In genomic region chr9:2019723-2020122, GRCh38 we compare ENCODE assay signal across 15 cellular contexts. TPM values are rescaled to one million over a fixed set of nuclear protein-coding genes. Genes with fewer than 3 reads are reported as not detected.
DNase-seq lines count a peak whose midpoint lies in the region; ATAC-seq and TF ChIP-seq lines count a peak whose summit lies in the region.
"Had no signal": no experiment of that assay in that cellular context is flagged by ENCODE, and none has a peak within 500 bp of the region (broad histone marks: within the 10 kb centered on the region; RNA-seq: fewer than 3 reads in every experiment).

No MANE protein-coding gene starts in this region.

- H3K27ac ChIP-seq in right atrium auricular region (peak overlapping the region; percentile 95 to 99), vagina (peak overlapping the region; percentile 98)

- POLR2A ChIA-PET in activated CD4-positive, alpha-beta memory T cell treated with anti-CD3 and anti-CD28 coated beads, Interleukin-2, amount 10 ng/mL, durations not matched to agents 7 days and 5 days (lab: Charles Lee): interaction anchor here (1.9 kb wide), 1 partner anchor 34 kb away, joined by 8 read pairs; no protein-coding TSS in a partner anchor
- POLR2A ChIA-PET in naive thymus-derived CD8-positive, alpha-beta T cell (lab: Charles Lee): interaction anchor here (6.0 kb wide), 1 partner anchor 34 kb away, joined by 71 read pairs; no protein-coding TSS in a partner anchor
- POLR2A ChIA-PET in Caco-2 (lab: Charles Lee): no interaction called here

- no peak for ATAC-seq in naive thymus-derived CD8-positive, alpha-beta T cell
- no peak for ATAC-seq in HG03159 (IDR thresholded peaks at IDR 0.05; ENCODE audit: unreplicated experiment)

- intact Hi-C loops in cardiac septum (cut with DNase I): loop anchor here (5.0 to 10.0 kb wide), 2 partner anchors 38 to 825 kb away; partner anchors contain the start of gene PUM3
- intact Hi-C loops in vagina (cut with DNase I): no loop called here
- intact Hi-C loops in Caco-2 (cut with micrococcal nuclease; ENCODE audit: unreplicated experiment): loop anchor here (10.0 kb wide), 1 partner anchor 95 kb away; no protein-coding TSS in a partner anchor

- no peaks in the 10 kb centered on the region for H3K27me3 Mint-ChIP-seq in activated CD4-positive, alpha-beta memory T cell treated with anti-CD3 and anti-CD28 coated beads, Interleukin-2, amount 10 ng/mL, durations not matched to agents 7 days and 5 days
- H3K27me3 Mint-ChIP-seq in naive thymus-derived CD8-positive, alpha-beta T cell: peaks cover 0 to 4% (median 0%) of the 10 kb centered on the region in 5 donors
- peaks cover 10% of the 10 kb centered on the region for H3K27me3 Mint-ChIP-seq in Caco-2 (ENCODE audit: insufficient read depth, unreplicated experiment)

- H3K27me3 ChIP-seq in right atrium auricular region: no peaks in the 10 kb centered on the region
- no peaks in the 10 kb centered on the region for H3K27me3 ChIP-seq in vagina
- H3K27me3 ChIP-seq in Caco-2 (replicated peaks; ENCODE audit: control insufficient read depth, insufficient read depth, low read length): no peaks in the 10 kb centered on the region

- peaks cover 65% of the 10 kb centered on the region for H3K4me1 Mint-ChIP-seq in activated CD4-positive, alpha-beta memory T cell treated with anti-CD3 and anti-CD28 coated beads, Interleukin-2, amount 10 ng/mL, durations not matched to agents 7 days and 5 days
- peaks cover 46 to 70% (median 64%) of the 10 kb centered on the region in 4 donors for H3K4me1 Mint-ChIP-seq in naive thymus-derived CD8-positive, alpha-beta T cell
- H3K4me1 Mint-ChIP-seq in Caco-2 (ENCODE audit: low read depth, unreplicated experiment): no peaks in the 10 kb centered on the region

- peak overlapping the region; percentile 67 for H3K27ac Mint-ChIP-seq in activated CD4-positive, alpha-beta memory T cell treated with anti-CD3 and anti-CD28 coated beads, Interleukin-2, amount 10 ng/mL, durations not matched to agents 7 days and 5 days
- H3K27ac Mint-ChIP-seq in naive thymus-derived CD8-positive, alpha-beta T cell: peak overlapping the region in 9 of 10 donors; percentile 28 to 99 (median 80)
- no peak overlapping the region for H3K27ac Mint-ChIP-seq in Caco-2 (ENCODE audit: unreplicated experiment)
- H3K27ac Mint-ChIP-seq: nephron progenitor cell had no signal

- peaks cover 0 to 62% of the 10 kb centered on the region in 2 donors for H3K4me1 ChIP-seq in right atrium auricular region
- H3K4me1 ChIP-seq in vagina: peaks cover 59% of the 10 kb centered on the region
- no peaks in the 10 kb centered on the region for H3K4me1 ChIP-seq in Caco-2

- H3K9me3 ChIP-seq in right atrium auricular region (no peaks in the 10 kb centered on the region), vagina (no peaks in the 10 kb centered on the region), Caco-2 (no peaks in the 10 kb centered on the region)

- TF ChIP-seq CTCF in right atrium auricular region (IDR thresholded peaks at IDR 0.05) (no peak), vagina (IDR thresholded peaks at IDR 0.05) (no peak), Caco-2 (IDR thresholded peaks at IDR 0.05; ENCODE audit: insufficient read depth in 1 of 2, low read depth in 1 of 2, low read length in 1 of 2, severe bottlenecking in 1 of 2, unreplicated experiment in 1 of 2) (no peak)

- H3K4me3 Mint-ChIP-seq in activated CD4-positive, alpha-beta memory T cell treated with anti-CD3 and anti-CD28 coated beads, Interleukin-2, amount 10 ng/mL, durations not matched to agents 7 days and 5 days: peak overlapping the region; percentile 57
- peak overlapping the region in 9 of 10 donors; percentile 46 to 100 (median 80) for H3K4me3 Mint-ChIP-seq in naive thymus-derived CD8-positive, alpha-beta T cell
- H3K4me3 Mint-ChIP-seq in Caco-2 (ENCODE audit: unreplicated experiment): no peak overlapping the region

- H3K36me3 Mint-ChIP-seq in activated CD4-positive, alpha-beta memory T cell treated with anti-CD3 and anti-CD28 coated beads, Interleukin-2, amount 10 ng/mL, durations not matched to agents 7 days and 5 days (ENCODE audit: low read depth): peaks cover 34% of the 10 kb centered on the region
- H3K36me3 Mint-ChIP-seq in naive thymus-derived CD8-positive, alpha-beta T cell: peaks cover 0 to 6% (median 4%) of the 10 kb centered on the region in 3 donors
- H3K36me3 Mint-ChIP-seq in Caco-2 (ENCODE audit: insufficient read depth, unreplicated experiment): peaks cover 9% of the 10 kb centered on the region

- H3K9me3 Mint-ChIP-seq in activated CD4-positive, alpha-beta memory T cell treated with anti-CD3 and anti-CD28 coated beads, Interleukin-2, amount 10 ng/mL, durations not matched to agents 7 days and 5 days: no peaks in the 10 kb centered on the region
- H3K9me3 Mint-ChIP-seq in naive thymus-derived CD8-positive, alpha-beta T cell: peaks cover 0 to 2% (median 0%) of the 10 kb centered on the region in 9 donors
- no peaks in the 10 kb centered on the region for H3K9me3 Mint-ChIP-seq in Caco-2 (ENCODE audit: unreplicated experiment)
- H3K9me3 Mint-ChIP-seq: nephron progenitor cell had no signal

- CTCF ChIA-PET in activated CD4-positive, alpha-beta memory T cell treated with anti-CD3 and anti-CD28 coated beads, Interleukin-2, amount 10 ng/mL, durations not matched to agents 7 days and 5 days (lab: Charles Lee): no interaction called here
- CTCF ChIA-PET in Caco-2 (lab: Charles Lee): no interaction called here

- DNase-seq in right atrium auricular region (ENCODE audit: low spot score): no peak
- no peak for DNase-seq in cardiac septum (ENCODE audit: low spot score)
- DNase-seq in activated CD4-positive, alpha-beta memory T cell treated with anti-CD3 and anti-CD28 coated beads, Interleukin-2, amount 10 ng/mL, durations not matched to agents 7 days and 5 days: no peak
- DNase-seq in naive thymus-derived CD8-positive, alpha-beta T cell: no peak
- DNase-seq in vagina (ENCODE audit: extremely low spot score in 2 of 2): no peak
- no peak for DNase-seq in pons (ENCODE audit: low spot score)
- no peak for DNase-seq in Caco-2
- DNase-seq: activated gamma-delta T cell; C1 segment of cervical spinal cord; dermis blood vessel endothelial cell; GF-D8; NCI-H345; nephron progenitor cell; stimulated activated CD8-positive, alpha-beta memory T cell treated with anti-CD3 and anti-CD28 coated beads, Interleukin-4, amount 100 ng/mL, for 48 hours had no signal

- no peaks in the 10 kb centered on the region for H3K36me3 ChIP-seq in right atrium auricular region
- H3K36me3 ChIP-seq in vagina: no peaks in the 10 kb centered on the region
- no peaks in the 10 kb centered on the region for H3K36me3 ChIP-seq in Caco-2 (ENCODE audit: control insufficient read depth, insufficient read depth, low read length)

- no peak for TF ChIP-seq POLR2A in vagina (IDR thresholded peaks at IDR 0.05)

- H3K4me3 ChIP-seq in right atrium auricular region (no peak overlapping the region), vagina (no peak overlapping the region), Caco-2 (ENCODE audit: low read depth, low read length) (no peak overlapping the region)

- no TSS peak for BruUV-seq in Caco-2 (replicated peaks; lab: Mats Ljungman, UMichigan)

RNA-seq across cellular contexts. Expression of gene SMARCA2, which starts 4.6 kb away (rescaled TPM):
- total RNA-seq in right atrium auricular region (100 to 1,000 TPM in 1 of 2 donors, 10 to 100 TPM in 1; 63.8 to 109 TPM), cardiac septum (105 TPM), vagina (98.0 TPM), Caco-2 (2022) (7.9 and 13.5 TPM in 2 replicates)
- 100 to 1,000 TPM; 207 to 224 TPM for total RNA-seq in activated CD4-positive, alpha-beta memory T cell treated with anti-CD3 and anti-CD28 coated beads, Interleukin-2, amount 10 ng/mL, durations not matched to agents 7 days and 5 days
- 100 to 1,000 TPM; 236 to 238 TPM for total RNA-seq in naive thymus-derived CD8-positive, alpha-beta T cell
- polyA plus RNA-seq in naive thymus-derived CD8-positive, alpha-beta T cell: 10 to 100 TPM; 36.1 to 78.7 (median 37.9) TPM
